In genomic region chr6:42428326-42429041, GRCh38 we compare ENCODE assay signal across 8 cellular contexts. TPM values are rescaled to one million over a fixed set of nuclear protein-coding genes. Genes with fewer than 3 reads are reported as not detected.
DNase-seq lines count a peak whose midpoint lies in the region; ATAC-seq, FAIRE-seq and TF ChIP-seq lines count a peak whose summit lies in the region.

No MANE protein-coding gene starts in this region.

- no peak overlapping the region for H3K4me3 Mint-ChIP-seq in osteocyte (ENCODE audit: unreplicated experiment)

- H3K4me1 Mint-ChIP-seq in osteocyte (ENCODE audit: unreplicated experiment) = peaks cover 26% of the 10 kb centered on the region

- H3K27ac ChIP-seq in Peyer's patch (peak overlapping the region; percentile 14 to 68 (median 52)), ectodermal cell (ENCODE audit: insufficient read depth, low read depth, low read length, poor library complexity, severe bottlenecking) (peak overlapping the region; percentile 66)

- H3K27me3 Mint-ChIP-seq in osteocyte (ENCODE audit: unreplicated experiment) = no peaks in the 10 kb centered on the region

- no peaks in the 10 kb centered on the region for H3K9me3 Mint-ChIP-seq in osteocyte (ENCODE audit: unreplicated experiment)

- 87% methylated on average over 7 of the region's 7 CpGs for WGBS in ectodermal cell, 2 experiments

- H3K36me3 ChIP-seq in Peyer's patch (no peaks in the 10 kb centered on the region), ectodermal cell (ENCODE audit: control insufficient read depth, insufficient read depth, low read length) (no peaks in the 10 kb centered on the region)

- H3K36me3 Mint-ChIP-seq in osteocyte (ENCODE audit: unreplicated experiment) = peaks cover 13% of the 10 kb centered on the region

- peak overlapping the region; percentile 29 for H3K27ac Mint-ChIP-seq in osteocyte (ENCODE audit: unreplicated experiment)

- no peak for TF ChIP-seq CTCF in Peyer's patch (IDR thresholded peaks at IDR 0.05)
- no peak for TF ChIP-seq CTCF in osteocyte (IDR thresholded peaks at IDR 0.05)

- ATAC-seq in GM21390 (IDR thresholded peaks at IDR 0.05; ENCODE audit: unreplicated experiment) (no peak), GM18873 (IDR thresholded peaks at IDR 0.05; ENCODE audit: low FRiP score, unreplicated experiment) (no peak)

- H3K4me1 ChIP-seq in Peyer's patch (peaks cover 7 to 30% (median 10%) of the 10 kb centered on the region in 4 donors), ectodermal cell (ENCODE audit: control insufficient read depth, insufficient read depth, low read length) (peaks cover 15% of the 10 kb centered on the region)

- H3K4me3 ChIP-seq in Peyer's patch = no peak overlapping the region
- H3K4me3 ChIP-seq in ectodermal cell (ENCODE audit: insufficient read depth, low read depth, low read length) = no peak overlapping the region

- peak; percentile 60 for DNase-seq in GM12891 (ENCODE audit: insufficient read length, low spot score)
- DNase-seq in Peyer's patch = peak in 2 of 3 donors; percentile 57 to 61
- no peak for DNase-seq in osteocyte (ENCODE audit: extremely low spot score, unreplicated experiment)
- no peak for DNase-seq in retina
- no peak for DNase-seq in middle frontal gyrus (ENCODE audit: extremely low spot score, low spot score)

- FAIRE-seq in GM12891 (lab: Jason Lieb, UNC) = peak; percentile 90

- H3K27me3 ChIP-seq in Peyer's patch (no peaks in the 10 kb centered on the region), ectodermal cell (ENCODE audit: control insufficient read depth, insufficient read depth, low read length, poor library complexity, severe bottlenecking) (no peaks in the 10 kb centered on the region)

- peaks cover 0 to 1% (median 0%) of the 10 kb centered on the region in 4 donors for H3K9me3 ChIP-seq in Peyer's patch
- H3K9me3 ChIP-seq in ectodermal cell (ENCODE audit: control insufficient read depth, low read length) = no peaks in the 10 kb centered on the region

- TF ChIP-seq POLR2A in GM12891 (IDR thresholded peaks at IDR 0.05; ENCODE audit: low read depth, low read length) (no peak), Peyer's patch (IDR thresholded peaks at IDR 0.05) (no peak)

TF ChIP-seq in GM12891, 5 proteins besides CTCF, POLR2A, EP300 and RAD21:
- TF ChIP-seq SPI1 (IDR thresholded peaks at IDR 0.05; ENCODE audit: low read depth, low read length) = peak; percentile 88
- no peak for TF ChIP-seq TAF1 (IDR thresholded peaks at IDR 0.05; ENCODE audit: low read depth, low read length)
- TF ChIP-seq POU2F2 (IDR thresholded peaks at IDR 0.05; ENCODE audit: low read depth, low read length) = 0 out of 2 replicates have a peak, but pooled peaks have one; percentile 17

RNA-seq across cellular contexts. Expression of gene TRERF1, which starts 23.2 kb away (rescaled TPM):
- polyA plus RNA-seq in GM12891 (2012; ENCODE audit: low read depth, missing spikeins) = 3.5 TPM
- total RNA-seq in Peyer's patch (10 to 100 TPM in 1 of 4 donors, 1 to 10 TPM in 3; 4.6 to 28.1 (median 8.5) TPM), osteocyte (6.4 and 6.5 TPM in 2 replicates)
- polyA plus RNA-seq in ectodermal cell (2013, experiment 1 of 4) = 16.5 TPM
- 16.4 TPM for polyA plus RNA-seq in ectodermal cell (2013, experiment 2 of 4)
- 14.1 TPM for polyA plus RNA-seq in ectodermal cell (2013, experiment 3 of 4)
- 15.2 TPM for polyA plus RNA-seq in ectodermal cell (2013, experiment 4 of 4)

Comparison
In these comparisons a context has a peak if more than half of its experiments do, and no peak if none do; other contexts are left out.
1. DNase-seq: peak in GM12891 (single experiment) and Peyer's patch (2 of 3); none in osteocyte (single experiment), retina (single experiment) and middle frontal gyrus (single experiment).